In genomic region chr11:65262775-65263174, GRCh38 we compare ENCODE assay signal across 8 cellular contexts. TPM values are rescaled to one million over a fixed set of nuclear protein-coding genes. Genes with fewer than 3 reads are reported as not detected.
DNase-seq lines count a peak whose midpoint lies in the region; ATAC-seq and TF ChIP-seq lines count a peak whose summit lies in the region.

No MANE protein-coding gene starts in this region.

- H3K36me3 ChIP-seq in NT2/D1 (ENCODE audit: insufficient read depth, insufficient read length, low read length): peaks cover 39% of the 10 kb centered on the region
- peaks cover 16% of the 10 kb centered on the region for H3K36me3 ChIP-seq in endodermal cell (ENCODE audit: control insufficient read depth, insufficient read depth, low read length)
- no peaks in the 10 kb centered on the region for H3K36me3 ChIP-seq in parathyroid adenoma (ENCODE audit: control insufficient read depth, insufficient read depth, low read length)

- WGBS in endodermal cell (ENCODE audit: insufficient coverage in 1 of 2, insufficient read length in 1 of 2), 2 experiments: 74 to 75% methylated on average over 4 to 6 of the region's 6 CpGs

- no peaks in the 10 kb centered on the region for H3K9me3 ChIP-seq in NT2/D1 (ENCODE audit: insufficient read depth, low read length)
- no peaks in the 10 kb centered on the region for H3K9me3 ChIP-seq in endodermal cell (ENCODE audit: control insufficient read depth, low read length)
- H3K9me3 ChIP-seq in parathyroid adenoma (ENCODE audit: control insufficient read depth, low read length): no peaks in the 10 kb centered on the region

- peaks cover 6% of the 10 kb centered on the region for H3K9me3 Mint-ChIP-seq in endodermal cell

- peaks cover 16% of the 10 kb centered on the region for H3K4me1 Mint-ChIP-seq in endodermal cell

- H3K27me3 Mint-ChIP-seq in endodermal cell (ENCODE audit: insufficient read depth): no peaks in the 10 kb centered on the region

- H3K4me1 ChIP-seq in NT2/D1 (ENCODE audit: insufficient read depth, insufficient read length) (no peaks in the 10 kb centered on the region), endodermal cell (ENCODE audit: control insufficient read depth, insufficient read depth, low read length) (no peaks in the 10 kb centered on the region), parathyroid adenoma (peaks cover 3% of the 10 kb centered on the region)

- DNase-seq in NT2/D1 (ENCODE audit: low read depth, low spot score) (no peak), endodermal cell (no peak), ureter (ENCODE audit: low spot score) (no peak), DMS79 (lab: John Stamatoyannopoulos, UW) (no peak), NCI-H2107 (lab: John Stamatoyannopoulos, UW) (no peak)

- peaks cover 22% of the 10 kb centered on the region for H3K36me3 Mint-ChIP-seq in endodermal cell (ENCODE audit: low read depth)

- no peaks in the 10 kb centered on the region for H3K27me3 ChIP-seq in NT2/D1 (ENCODE audit: insufficient read depth, insufficient read length)
- no peaks in the 10 kb centered on the region for H3K27me3 ChIP-seq in endodermal cell (ENCODE audit: control insufficient read depth, insufficient read depth, low read length, poor library complexity, severe bottlenecking)
- H3K27me3 ChIP-seq in parathyroid adenoma (ENCODE audit: control insufficient read depth, insufficient read depth, low read length): no peaks in the 10 kb centered on the region

- no peaks in the 10 kb centered on the region for H3K79me2 ChIP-seq in parathyroid adenoma

- H3K9ac ChIP-seq in NT2/D1 (ENCODE audit: insufficient read length, low read depth) (peak overlapping the region; percentile 98), endodermal cell (ENCODE audit: extremely low read depth, low read length, poor library complexity, severe bottlenecking) (peak overlapping the region; percentile 93), parathyroid adenoma (no peak overlapping the region)

- no peak overlapping the region for H3K27ac Mint-ChIP-seq in endodermal cell

- ATAC-seq in GM18858 (IDR thresholded peaks at IDR 0.05; ENCODE audit: unreplicated experiment): no peak

- no peak for TF ChIP-seq CTCF in endodermal cell (conservative IDR thresholded peaks at IDR 0.05)
- no peak for TF ChIP-seq CTCF in parathyroid adenoma (IDR thresholded peaks at IDR 0.05)

- H3K4me2 ChIP-seq in parathyroid adenoma (ENCODE audit: low read length): peak overlapping the region; percentile 99

- H3K4me3 ChIP-seq in GM08714 (ENCODE audit: low read length): peak overlapping the region; percentile 83
- peak overlapping the region; percentile 84 for H3K4me3 ChIP-seq in NT2/D1 (ENCODE audit: insufficient read length, low read depth)
- peak overlapping the region; percentile 86 for H3K4me3 ChIP-seq in endodermal cell (ENCODE audit: low read length)
- H3K4me3 ChIP-seq in parathyroid adenoma (ENCODE audit: low read depth, low read length): peak overlapping the region; percentile 96

- peak overlapping the region; percentile 85 for H3K4me3 Mint-ChIP-seq in endodermal cell

- no peak overlapping the region for H2AFZ ChIP-seq in parathyroid adenoma

- no peak overlapping the region for H3K27ac ChIP-seq in endodermal cell (ENCODE audit: low read depth, low read length)
- no peak overlapping the region for H3K27ac ChIP-seq in parathyroid adenoma

RNA-seq across cellular contexts. Expression of gene POLA2, which starts 1.0 kb away (rescaled TPM):
- total RNA-seq in endodermal cell (10 to 100 TPM; 42.2 to 65.0 TPM), ureter (12.2 TPM)
- polyA plus RNA-seq in endodermal cell (2013, experiment 1 of 2): 46.3 TPM
- polyA plus RNA-seq in endodermal cell (2013, experiment 2 of 2): 44.3 TPM

RNA-seq across cellular contexts. Expression of gene CDC42EP2, which starts 51.9 kb away (rescaled TPM):
- total RNA-seq in endodermal cell: 1 to 10 TPM; 5.9 to 6.9 TPM
- 2.4 TPM for polyA plus RNA-seq in endodermal cell (2013, experiment 1 of 2)
- polyA plus RNA-seq in endodermal cell (2013, experiment 2 of 2): 1.5 TPM
- 21.0 TPM for total RNA-seq in ureter
